Comparison of ENCODE assay signal across 12 cellular contexts in the genomic region with DNA sequence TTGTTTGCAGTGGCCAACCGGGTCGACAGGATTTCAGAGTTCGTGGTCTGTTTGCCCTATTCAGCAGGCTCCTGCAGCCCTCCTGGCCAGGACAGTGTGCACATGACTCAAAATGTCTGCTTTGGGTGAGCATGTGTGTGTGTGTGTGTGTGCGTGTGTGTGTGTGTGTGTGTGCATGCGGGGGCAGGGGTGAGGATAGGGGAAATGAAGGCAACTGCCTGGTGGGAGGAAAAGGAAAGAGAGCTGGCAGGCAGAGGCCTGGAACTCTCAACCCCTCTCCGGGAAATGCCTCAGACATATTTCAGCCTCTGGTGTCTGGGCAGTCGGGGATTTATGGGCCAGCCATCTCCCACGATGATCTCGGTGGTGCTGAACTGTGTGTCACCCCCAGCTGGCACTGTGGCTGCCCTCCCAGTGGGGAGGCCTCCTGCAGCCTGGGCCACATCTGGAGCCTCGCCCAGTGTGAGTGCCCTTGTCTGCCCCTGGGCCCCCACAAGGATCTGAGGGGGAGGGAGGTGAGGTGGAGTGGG. TPM values are rescaled to one million over a fixed set of nuclear protein-coding genes. Genes with fewer than 3 reads are reported as not detected.
A peak's percentile ranks its signal among the peaks of the same experiment; 100 is the strongest.
DNase-seq lines count a peak whose midpoint lies in the region; ATAC-seq, FAIRE-seq and TF ChIP-seq lines count a peak whose summit lies in the region.
"Had no signal": no experiment of that assay in that cellular context is flagged by ENCODE, and none has a peak within 500 bp of the region (broad histone marks: within the 10 kb centered on the region; RNA-seq: fewer than 3 reads in every experiment).

No MANE protein-coding gene starts in this region.

- no peaks in the 10 kb centered on the region for H3K36me3 ChIP-seq in astrocyte (ENCODE audit: insufficient read depth, low read length)

- no peak for TF ChIP-seq RAD21 in Ishikawa (IDR thresholded peaks at IDR 0.05; ENCODE audit: low read depth)

- peak overlapping the region; percentile 61 for H3K4me2 ChIP-seq in astrocyte (ENCODE audit: low read length)

- FAIRE-seq in astrocyte (lab: Jason Lieb, UNC): no peak

- no peaks in the 10 kb centered on the region for H3K36me3 Mint-ChIP-seq in astrocyte (ENCODE audit: low read depth, unreplicated experiment)
- H3K36me3 Mint-ChIP-seq: stimulated activated effector memory CD8-positive, alpha-beta T cell treated with anti-CD3 and anti-CD28 coated beads, Interleukin-12 subunit alpha, Interleukin-12 subunit beta, amount 100 ng/mL, for 72 hours had no signal

- H3K27ac Mint-ChIP-seq in astrocyte (ENCODE audit: unreplicated experiment): peak overlapping the region; percentile 93
- H3K27ac Mint-ChIP-seq: stimulated activated effector memory CD8-positive, alpha-beta T cell treated with anti-CD3 and anti-CD28 coated beads, Interleukin-12 subunit alpha, Interleukin-12 subunit beta, amount 100 ng/mL, for 72 hours; T-helper 17 cell had no signal

- peak overlapping the region; percentile 42 for H3K9ac ChIP-seq in astrocyte (ENCODE audit: low read length)

- peak overlapping the region; percentile 50 for H3K4me3 Mint-ChIP-seq in astrocyte (ENCODE audit: unreplicated experiment)
- H3K4me3 Mint-ChIP-seq: stimulated activated effector memory CD8-positive, alpha-beta T cell treated with anti-CD3 and anti-CD28 coated beads, Interleukin-12 subunit alpha, Interleukin-12 subunit beta, amount 100 ng/mL, for 72 hours; T-helper 17 cell had no signal

- H4K20me1 ChIP-seq in astrocyte (ENCODE audit: insufficient read depth, low read length): no peaks in the 10 kb centered on the region

- peaks cover 3% of the 10 kb centered on the region for H3K27me3 Mint-ChIP-seq in astrocyte (ENCODE audit: low read depth, unreplicated experiment)

- H3K9me3 Mint-ChIP-seq in astrocyte (ENCODE audit: unreplicated experiment): peaks cover 3% of the 10 kb centered on the region
- H3K9me3 Mint-ChIP-seq: stimulated activated effector memory CD8-positive, alpha-beta T cell treated with anti-CD3 and anti-CD28 coated beads, Interleukin-12 subunit alpha, Interleukin-12 subunit beta, amount 100 ng/mL, for 72 hours had no signal

- DNase-seq in astrocyte (ENCODE audit: low read depth) (peak; percentile 60), kidney glomerular epithelial cell (lab: John Stamatoyannopoulos, UW) (peak; percentile 61), smooth muscle cell of the brain vasculature (ENCODE audit: low read depth, low spot score) (peak; percentile 68), SW480 (ENCODE audit: low spot score) (no peak)
- DNase-seq: Karpas-422, NCI-H82, T-helper 17 cell had no signal

- H3K4me3 ChIP-seq in astrocyte (ENCODE audit: insufficient read depth, low read depth, low read length): no peak overlapping the region

- ATAC-seq in HG02759 (IDR thresholded peaks at IDR 0.05; ENCODE audit: unreplicated experiment) (no peak), GM18520 (IDR thresholded peaks at IDR 0.05; ENCODE audit: unreplicated experiment) (no peak)
- ATAC-seq: stimulated activated effector memory CD8-positive, alpha-beta T cell treated with anti-CD3 and anti-CD28 coated beads, Interleukin-12 subunit alpha, Interleukin-12 subunit beta, amount 100 ng/mL, for 72 hours; T-helper 17 cell had no signal

- peak overlapping the region; percentile 71 for H2AFZ ChIP-seq in astrocyte (ENCODE audit: low read depth, low read length)

- H3K79me2 ChIP-seq in astrocyte (ENCODE audit: insufficient read depth, low read length): no peaks in the 10 kb centered on the region

- no peaks in the 10 kb centered on the region for H3K9me3 ChIP-seq in astrocyte (ENCODE audit: insufficient read depth, low read depth, low read length)

- H3K27me3 ChIP-seq in astrocyte (ENCODE audit: insufficient read depth, low read length): no peaks in the 10 kb centered on the region

- 0 out of 2 replicates have a peak, but pooled peaks have one; percentile 26 for TF ChIP-seq EP300 in Ishikawa (IDR thresholded peaks at IDR 0.05; ENCODE audit: borderline replicate concordance)

- peaks cover 23% of the 10 kb centered on the region for H3K4me1 Mint-ChIP-seq in astrocyte (ENCODE audit: low read depth, unreplicated experiment)
- H3K4me1 Mint-ChIP-seq: stimulated activated effector memory CD8-positive, alpha-beta T cell treated with anti-CD3 and anti-CD28 coated beads, Interleukin-12 subunit alpha, Interleukin-12 subunit beta, amount 100 ng/mL, for 72 hours had no signal

- TF ChIP-seq CTCF in astrocyte (IDR thresholded peaks at IDR 0.05; ENCODE audit: insufficient read depth, low read depth, low read length): no peak

- H3K4me1 ChIP-seq in astrocyte (ENCODE audit: insufficient read depth, low read length): peaks cover 31% of the 10 kb centered on the region

- H3K27ac ChIP-seq in astrocyte (ENCODE audit: low read depth, low read length): peak overlapping the region; percentile 50

TF ChIP-seq in Ishikawa, 13 proteins besides CTCF, POLR2A, EP300 and RAD21:
- peak; percentile 37; the same call in 1 of the 2 replicates for TF ChIP-seq NFIC (IDR thresholded peaks at IDR 0.05)
- TF ChIP-seq ZBTB7A (IDR thresholded peaks at IDR 0.05; ENCODE audit: low read depth): no peak
- TF ChIP-seq TCF12 (IDR thresholded peaks at IDR 0.05; ENCODE audit: low read depth): 0 out of 2 replicates have a peak, but pooled peaks have one; percentile 40

RNA-seq across cellular contexts. Expression of a gene that starts 15.2 kb away (rescaled TPM):
- total RNA-seq in astrocyte: not detected in 2 replicates
- total RNA-seq: cerebellum, T-helper 17 cell had no signal
